In the genomic region with DNA sequence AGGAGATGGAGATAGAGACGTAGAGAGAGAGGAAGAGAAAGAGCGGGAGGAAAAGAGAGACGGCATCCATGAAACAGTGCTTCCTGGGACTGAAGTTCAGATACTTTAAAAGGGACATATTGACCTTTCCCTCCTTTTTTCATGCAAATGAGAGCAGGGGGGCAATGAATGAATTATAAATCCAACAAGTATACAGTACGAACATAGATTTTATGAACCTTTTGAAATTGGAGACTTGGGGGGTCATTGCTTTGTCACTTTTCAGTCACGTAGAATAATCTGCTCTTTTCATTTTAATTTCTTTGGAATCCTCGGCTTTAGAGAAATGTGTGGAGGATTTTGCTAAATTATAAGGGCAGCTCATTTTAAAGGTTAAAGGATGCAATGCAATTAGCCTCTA, we compare ENCODE assay signal across 23 cellular contexts.
"Had no signal": no experiment of that assay in that cellular context is flagged by ENCODE, and none has a peak within 500 bp of the region (broad histone marks: within the 10 kb centered on the region; RNA-seq: fewer than 3 reads in every experiment).

No MANE protein-coding gene starts in this region.

- H3K27ac ChIP-seq: RWPE1 had no signal

- H3K4me1 Mint-ChIP-seq: T-cell had no signal

- H3K27me3 Mint-ChIP-seq: T-cell had no signal

- H3K4me2 ChIP-seq: SK-N-SH had no signal

- H3K4me3 Mint-ChIP-seq: T-cell had no signal

- H3K9me3 ChIP-seq: SK-N-SH had no signal

- H3K27ac Mint-ChIP-seq: T-cell had no signal

- H3K36me3 Mint-ChIP-seq: T-cell had no signal

- H3K9ac ChIP-seq: SK-N-SH had no signal

- DNase-seq: IMR-90; Karpas-422; KG1; MM.1S; NCI-H1092 treated with DMSO at 0.1 percent for 48 hours; NCI-H1436; NCI-H187; NCI-H2029; NCI-H2081 treated with DMSO at 0.1 percent for 48 hours; NCI-H2171; NCI-H226; NCI-H446; NCI-H510A; NCI-H524 treated with DMSO at 0.1 percent for 48 hours; NCI-H69; NCI-H774; NK-92 treated with Interleukin-12 subunit alpha and Interleukin-12 subunit beta, amount 100 ng/mL, for 24 hours; PC-3; SHP77; SK-N-SH; SW 1271; T-cell had no signal
